Comparison of ENCODE assay signal across 8 cellular contexts in the genomic region with DNA sequence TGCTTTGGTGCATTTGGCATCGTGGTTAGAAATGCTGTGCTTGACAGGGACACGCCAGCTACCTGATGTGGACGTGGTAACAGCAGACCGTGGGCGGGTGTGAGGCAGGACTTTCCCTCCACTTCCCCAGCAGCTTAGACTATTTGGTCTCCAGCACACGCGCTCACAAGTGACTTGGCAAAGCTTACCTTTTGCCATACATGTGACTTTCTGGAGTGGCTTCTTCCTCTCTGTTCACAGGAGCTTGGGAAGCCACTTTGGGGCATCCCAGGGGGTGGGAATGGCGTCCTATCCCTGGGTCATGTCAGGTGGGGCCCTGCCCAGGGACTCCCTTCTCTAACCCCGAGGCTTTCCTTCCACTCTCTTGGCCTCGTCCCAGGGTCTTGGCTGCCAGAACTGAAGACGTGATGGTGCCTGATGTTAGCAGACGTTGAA.
A peak's percentile ranks its signal among the peaks of the same experiment; 100 is the strongest.
DNase-seq lines count a peak whose midpoint lies in the region; ATAC-seq and TF ChIP-seq lines count a peak whose summit lies in the region.

No MANE protein-coding gene starts in this region.

- no peak for TF ChIP-seq CTCF in GM13977 (IDR thresholded peaks at IDR 0.05; ENCODE audit: extremely low read depth, insufficient read depth, missing control alignments)
- no peak for TF ChIP-seq CTCF in activated B cell treated with CpG ODN at 0.5 μM for 24 hours (IDR thresholded peaks at IDR 0.05)
- no peak for TF ChIP-seq CTCF in suprapubic skin (IDR thresholded peaks at IDR 0.05)

- no peaks in the 10 kb centered on the region for H3K4me1 ChIP-seq in trophoblast cell (ENCODE audit: control insufficient read depth in 1 of 2, insufficient read depth in 2 of 2, low read length in 2 of 2)
- H3K4me1 ChIP-seq in suprapubic skin = peaks cover 4% of the 10 kb centered on the region

- in situ Hi-C loops in GM13977 (cut with MboI; ENCODE audit: low pct_unique_long_range_greater_than_20kb, low sequenced_read_pairs, unreplicated experiment) = no loop called here

- no peak overlapping the region for H3K14ac ChIP-seq in trophoblast cell (ENCODE audit: low read length)

- H3K79me1 ChIP-seq in trophoblast cell (ENCODE audit: low read length) = peaks cover 6% of the 10 kb centered on the region

- H4K91ac ChIP-seq in trophoblast cell (ENCODE audit: low read depth, low read length) = peak overlapping the region; percentile 14

- H3K18ac ChIP-seq in trophoblast cell (ENCODE audit: low read length) = no peak overlapping the region

- no peaks in the 10 kb centered on the region for H3K79me2 ChIP-seq in trophoblast cell (ENCODE audit: control insufficient read depth, insufficient read depth, low read length, poor library complexity)

- POLR2A ChIA-PET in activated B cell treated with CpG ODN at 0.5 μM for 24 hours (lab: Charles Lee) = interaction anchor here (0.8 to 1.7 kb wide), 5 partner anchors 126 to 284 kb away, joined by 3 to 16 read pairs (median 5); a partner anchor contains a TSS

- H2BK12ac ChIP-seq in trophoblast cell (ENCODE audit: low read length) = peak overlapping the region; percentile 83

- H3K27me3 ChIP-seq in trophoblast cell (ENCODE audit: insufficient read depth, low read length) = no peaks in the 10 kb centered on the region
- H3K27me3 ChIP-seq in suprapubic skin = no peaks in the 10 kb centered on the region

- no peak overlapping the region for H2BK5ac ChIP-seq in trophoblast cell (ENCODE audit: low read depth, low read length, poor library complexity)

- H3K27ac Mint-ChIP-seq in activated B cell treated with CpG ODN at 0.5 μM for 24 hours = peak overlapping the region; percentile 83

- no peaks in the 10 kb centered on the region for H3K9me3 Mint-ChIP-seq in activated B cell treated with CpG ODN at 0.5 μM for 24 hours

- peak overlapping the region; percentile 53 for H3K4me3 Mint-ChIP-seq in activated B cell treated with CpG ODN at 0.5 μM for 24 hours

- H3K4ac ChIP-seq in trophoblast cell (ENCODE audit: low read depth, low read length) = no peak overlapping the region

- H3K4me1 Mint-ChIP-seq in activated B cell treated with CpG ODN at 0.5 μM for 24 hours = peaks cover 33% of the 10 kb centered on the region

- peak overlapping the region; percentile 28 for H2BK120ac ChIP-seq in trophoblast cell (ENCODE audit: insufficient read depth, low read length, poor library complexity)

- H4K8ac ChIP-seq in trophoblast cell (ENCODE audit: low read depth, low read length) = no peak overlapping the region

- DNase-seq in GM13977 (ENCODE audit: low spot score) = peak; percentile 51
- peak; percentile 32 for DNase-seq in activated B cell treated with CpG ODN at 0.5 μM for 24 hours
- DNase-seq in trophoblast cell = no peak
- no peak for DNase-seq in ecto neural progenitor cell (ENCODE audit: low spot score)
- DNase-seq in suprapubic skin (ENCODE audit: low spot score in 2 of 2) = no peak

- no peak overlapping the region for H3K9ac ChIP-seq in trophoblast cell (ENCODE audit: low read length)

- no peak overlapping the region for H3K23ac ChIP-seq in trophoblast cell (ENCODE audit: low read length)

- no CpG with 5 or more reads among the region's 12 CpGs for WGBS in trophoblast cell (ENCODE audit: extremely low coverage, insufficient coverage, insufficient read length)
- WGBS in suprapubic skin = 31% methylated on average over 12 of the region's 12 CpGs

- no peak overlapping the region for H2AFZ ChIP-seq in trophoblast cell (ENCODE audit: insufficient read depth, low read length, poor library complexity)

- H3K27ac ChIP-seq in trophoblast cell (ENCODE audit: low read depth, low read length) (no peak overlapping the region), suprapubic skin (no peak overlapping the region)

- ATAC-seq in HG02571 (IDR thresholded peaks at IDR 0.05; ENCODE audit: unreplicated experiment) (peak; percentile 89), activated B cell treated with CpG ODN at 0.5 μM for 24 hours (ENCODE audit: low read depth) (peak; percentile 81), GM21367 (IDR thresholded peaks at IDR 0.05; ENCODE audit: unreplicated experiment) (no peak), HG03280 (IDR thresholded peaks at IDR 0.05; ENCODE audit: unreplicated experiment) (no peak)

- intact Hi-C loops in activated B cell treated with CpG ODN at 0.5 μM for 24 hours (cut with micrococcal nuclease) = loop anchor here (5.0 to 10.0 kb wide), 4 partner anchors 76 to 529 kb away; a partner anchor contains a TSS

- CTCF ChIA-PET in activated B cell treated with CpG ODN at 0.5 μM for 24 hours (lab: Charles Lee) = no interaction called here

- no peak overlapping the region for H4K12ac ChIP-seq in trophoblast cell (ENCODE audit: low read depth, low read length)

- H3K4me2 ChIP-seq in trophoblast cell (ENCODE audit: low read length) = no peak overlapping the region

- TF ChIP-seq POLR2A in suprapubic skin (IDR thresholded peaks at IDR 0.05) = no peak

- H2AK5ac ChIP-seq in trophoblast cell (ENCODE audit: low read length) = peak overlapping the region; percentile 59

- no peaks in the 10 kb centered on the region for H3K36me3 Mint-ChIP-seq in activated B cell treated with CpG ODN at 0.5 μM for 24 hours (ENCODE audit: low read depth)

- H3K27me3 Mint-ChIP-seq in activated B cell treated with CpG ODN at 0.5 μM for 24 hours = no peaks in the 10 kb centered on the region

- no peaks in the 10 kb centered on the region for H3K36me3 ChIP-seq in trophoblast cell (ENCODE audit: control insufficient read depth in 1 of 2, insufficient read depth in 2 of 2, low read length in 2 of 2)
- no peaks in the 10 kb centered on the region for H3K36me3 ChIP-seq in suprapubic skin

- H3K4me3 ChIP-seq in trophoblast cell (ENCODE audit: low read depth, low read length) = no peak overlapping the region
- H3K4me3 ChIP-seq in suprapubic skin = no peak overlapping the region

- no peak for TF ChIP-seq EP300 in suprapubic skin (IDR thresholded peaks at IDR 0.05)

- H3K9me3 ChIP-seq in trophoblast cell (ENCODE audit: insufficient read depth, low read depth, low read length) (no peaks in the 10 kb centered on the region), suprapubic skin (no peaks in the 10 kb centered on the region)

Comparison
In these comparisons a context has a peak if more than half of its experiments do, and no peak if none do; other contexts are left out.
1. DNase-seq: peak in GM13977 (single experiment) and activated B cell treated with CpG ODN at 0.5 μM for 24 hours (single experiment); none in trophoblast cell (0 of 2), ecto neural progenitor cell (single experiment) and suprapubic skin (0 of 2).
2. ATAC-seq: peak in HG02571 (single experiment) and activated B cell treated with CpG ODN at 0.5 μM for 24 hours (single experiment); none in GM21367 (single experiment) and HG03280 (single experiment).